Comparison of ENCODE assay signal across 21 cellular contexts in genomic region chr7:134464496-134464895, GRCh38. TPM values are rescaled to one million over a fixed set of nuclear protein-coding genes. Genes with fewer than 3 reads are reported as not detected.
DNase-seq lines count a peak whose midpoint lies in the region; ATAC-seq, FAIRE-seq and TF ChIP-seq lines count a peak whose summit lies in the region.
"Had no signal": no experiment of that assay in that cellular context is flagged by ENCODE, and none has a peak within 500 bp of the region (broad histone marks: within the 10 kb centered on the region; RNA-seq: fewer than 3 reads in every experiment).

No MANE protein-coding gene starts in this region.

- H3K4me1 ChIP-seq in HCT116 (ENCODE audit: control insufficient read depth in 1 of 2, insufficient read depth in 2 of 2, low read length in 2 of 2): peaks cover 0 to 12% of the 10 kb centered on the region in 2 experiments; a peak in 2 of 4 replicates
- no peaks in the 10 kb centered on the region for H3K4me1 ChIP-seq in K562 (replicated peaks in 1 of 2; ENCODE audit: control insufficient read depth in 2 of 2, insufficient read depth in 2 of 2, low read length in 2 of 2)

- H3K27me3 ChIP-seq in HCT116 (ENCODE audit: insufficient read depth, low read length): no peaks in the 10 kb centered on the region
- H3K27me3 ChIP-seq in K562 (ENCODE audit: control insufficient read depth in 2 of 2, insufficient read depth in 2 of 2, low read length in 2 of 2): peaks cover 6 to 16% of the 10 kb centered on the region in 2 experiments; a peak in 2 of 5 replicates

- H3K9ac ChIP-seq in HCT116 (ENCODE audit: low read length): no peak overlapping the region
- H3K9ac ChIP-seq in K562 (ENCODE audit: insufficient read depth in 1 of 2, low read depth in 2 of 2, low read length in 2 of 2): no peak overlapping the region
- H3K9ac ChIP-seq: BLaER1 treated with 17β-estradiol and CSF1 and Interleukin-3, amounts not matched to agents 10 nM and 100 nM had no signal

- no peak overlapping the region for H3K4me3 Mint-ChIP-seq in progenitor cell of endocrine pancreas (ENCODE audit: low read depth)
- H3K4me3 Mint-ChIP-seq: B cell; CD4-positive, alpha-beta T cell; CD8-positive, alpha-beta T cell had no signal

- H3K36me3 Mint-ChIP-seq in progenitor cell of endocrine pancreas (ENCODE audit: insufficient read depth): peaks cover 1% of the 10 kb centered on the region

- POLR2A ChIA-PET in HCT116 (lab: Charles Lee) (no interaction called here), K562 (lab: Yijun Ruan, JAX) (interaction anchor here (1.4 kb wide), 1 partner anchor 16 kb away, joined by 3 read pairs; no protein-coding TSS in a partner anchor)

- H3K27me3 Mint-ChIP-seq in progenitor cell of endocrine pancreas: peaks cover 4% of the 10 kb centered on the region
- H3K27me3 Mint-ChIP-seq: CD4-positive, alpha-beta T cell had no signal

- TF ChIP-seq CTCF in HCT116 (IDR thresholded peaks at IDR 0.05 in 2 of 3, conservative IDR thresholded peaks at IDR 0.05 in 1 of 3; ENCODE audit: borderline replicate concordance in 1 of 3, insufficient read depth in 1 of 3, low read depth in 2 of 3, low read length in 2 of 3) (no peak), K562 (IDR thresholded peaks at IDR 0.05 in 2 of 3, conservative IDR thresholded peaks at IDR 0.05 in 1 of 3; ENCODE audit: insufficient read depth in 2 of 3, low read depth in 1 of 3, low read length in 3 of 3) (no peak), progenitor cell of endocrine pancreas (IDR thresholded peaks at IDR 0.05; ENCODE audit: unreplicated experiment) (no peak)

- no peak for FAIRE-seq in K562 (lab: Jason Lieb, UNC)
- FAIRE-seq: A549, D721Med, G401.6, GM12891, GM19239 had no signal

- TF ChIP-seq EP300 in K562 (IDR thresholded peaks at IDR 0.05; ENCODE audit: low read length): no peak

- H3K4me2 ChIP-seq in HCT116 (ENCODE audit: low read length) (no peak overlapping the region), K562 (ENCODE audit: insufficient read depth, low read length) (no peak overlapping the region)
- H3K4me2 ChIP-seq: A549; BLaER1 treated with 17β-estradiol and CSF1 and Interleukin-3, amounts not matched to agents 10 nM and 100 nM had no signal

- no peak overlapping the region for H2AFZ ChIP-seq in HCT116 (ENCODE audit: low read depth, low read length, poor library complexity, severe bottlenecking)
- H2AFZ ChIP-seq in K562 (ENCODE audit: low read depth, low read length): no peak overlapping the region

- H3K9me3 ChIP-seq in HCT116 (ENCODE audit: control insufficient read depth in 1 of 2, insufficient read depth in 1 of 2, low read depth in 1 of 2, low read length in 2 of 2) (no peaks in the 10 kb centered on the region), K562 (replicated peaks; ENCODE audit: control insufficient read depth, insufficient read depth, low read depth, low read length) (peaks cover 8% of the 10 kb centered on the region; the same call in 1 of the 2 replicates)

- BruUV-seq in HCT116 (replicated peaks; lab: Mats Ljungman, UMichigan) (no TSS peak), K562 (replicated peaks; lab: Mats Ljungman, UMichigan) (no TSS peak)

- TF ChIP-seq RAD21 in HCT116 (IDR thresholded peaks at IDR 0.05; ENCODE audit: low read depth) (no peak), K562 (CRISPR knock-in tag; conservative IDR thresholded peaks at IDR 0.05 in 1 of 2, IDR thresholded peaks at IDR 0.05 in 1 of 2) (no peak)

- H3K27ac ChIP-seq in HCT116 (ENCODE audit: low read depth, low read length) (no peak overlapping the region), K562 (ENCODE audit: extremely low read depth, low read depth, low read length) (no peak overlapping the region)
- H3K27ac ChIP-seq: 22Rv1; BLaER1 treated with 17β-estradiol and CSF1 and Interleukin-3, amounts not matched to agents 10 nM and 100 nM; C4-2B had no signal

- TF ChIP-seq POLR2A in HCT116 (IDR thresholded peaks at IDR 0.05; ENCODE audit: borderline replicate concordance, extremely low read depth, insufficient read depth, insufficient read length) (no peak), K562 (conservative IDR thresholded peaks at IDR 0.05) (no peak)

- DNase-seq in NCI-H2171 treated with DMSO at 0.1 percent for 48 hours (lab: John Stamatoyannopoulos, UW) (peak; percentile 1), NCI-H2171 (lab: John Stamatoyannopoulos, UW) (no peak), HCT116 (ENCODE audit: low read depth, low spot score) (no peak), K562 (ENCODE audit: extremely low read depth in 1 of 4, low spot score in 3 of 4) (no peak), progenitor cell of endocrine pancreas (ENCODE audit: low spot score, unreplicated experiment) (no peak)
- DNase-seq: AML-193; Caco-2; Calu3; CD4-positive, alpha-beta T cell; CD8-positive, alpha-beta T cell; DMS79 treated with DMSO at 0.1 percent for 48 hours; GF-D8 had no signal

- H3K79me2 ChIP-seq in HCT116 (ENCODE audit: insufficient read depth, low read length) (no peaks in the 10 kb centered on the region), K562 (ENCODE audit: control insufficient read depth, insufficient read depth, low read length) (no peaks in the 10 kb centered on the region)

- ATAC-seq in HCT116: no peak
- no peak for ATAC-seq in K562
- ATAC-seq: A549; CD8-positive, alpha-beta T cell had no signal

- no peaks in the 10 kb centered on the region for H4K20me1 ChIP-seq in HCT116 (ENCODE audit: insufficient read depth)
- no peaks in the 10 kb centered on the region for H4K20me1 ChIP-seq in K562 (replicated peaks; ENCODE audit: control insufficient read depth, insufficient read depth, low read length)
- H4K20me1 ChIP-seq: BLaER1 treated with 17β-estradiol and CSF1 and Interleukin-3, amounts not matched to agents 10 nM and 100 nM had no signal

- CTCF ChIA-PET in HCT116 (lab: Charles Lee) (no interaction called here), K562 (lab: Yijun Ruan, JAX; ENCODE audit: low intra/inter-chr PET ratio) (no interaction called here)

- H3K9me1 ChIP-seq in K562 (ENCODE audit: control insufficient read depth, insufficient read depth, low read length): no peaks in the 10 kb centered on the region

- H3K4me1 Mint-ChIP-seq in progenitor cell of endocrine pancreas (ENCODE audit: low read depth): no peaks in the 10 kb centered on the region

- H3K9me2 ChIP-seq in HCT116 (ENCODE audit: insufficient read depth): no peaks in the 10 kb centered on the region

- RAD21 ChIA-PET in HCT116 (lab: Charles Lee; ENCODE audit: low non-redundant PET in 1 of 2, low total read pairs in 2 of 2, uncharacterized antibody in 2 of 2, unreplicated experiment in 2 of 2): no interaction called here

- H3K27ac Mint-ChIP-seq in progenitor cell of endocrine pancreas: no peak overlapping the region
- H3K27ac Mint-ChIP-seq: B cell; CD4-positive, alpha-beta T cell; CD8-positive, alpha-beta T cell had no signal

- H3K4me3 ChIP-seq in HCT116 (replicated peaks in 1 of 2; ENCODE audit: low read depth in 1 of 2, low read length in 2 of 2) (no peak overlapping the region), K562 (no peak overlapping the region)
- H3K4me3 ChIP-seq: A549 had no signal

- in situ Hi-C loops in K562 (cut with MboI): no loop called here

- H3K36me3 ChIP-seq in HCT116 (ENCODE audit: control insufficient read depth in 1 of 2, insufficient read depth in 2 of 2, low read length in 2 of 2) (no peaks in the 10 kb centered on the region), K562 (ENCODE audit: control insufficient read depth, insufficient read depth, low read length) (no peaks in the 10 kb centered on the region)

- intact Hi-C loops in HCT116 (cut with micrococcal nuclease) (no loop called here), K562 (cut with micrococcal nuclease) (no loop called here)

- H3K9me3 Mint-ChIP-seq in progenitor cell of endocrine pancreas (ENCODE audit: low read depth): peaks cover 15% of the 10 kb centered on the region

TF ChIP-seq in HCT116, 20 proteins besides CTCF, POLR2A, EP300 and RAD21:
- TF ChIP-seq ATF3 (IDR thresholded peaks at IDR 0.05) (no peak), CBX3 (IDR thresholded peaks at IDR 0.05; ENCODE audit: low read depth) (0 out of 2 replicates have a peak, but pooled peaks have one; percentile 14)

TF ChIP-seq in K562, 482 proteins besides CTCF, POLR2A, EP300 and RAD21 (continues in another document):
- no peak for TF ChIP-seq HDGF (IDR thresholded peaks at IDR 0.05)
- no peak for TF ChIP-seq NFIC (IDR thresholded peaks at IDR 0.05)
- TF ChIP-seq ZNF584 (CRISPR knock-in tag; IDR thresholded peaks at IDR 0.05; ENCODE audit: low read depth): peak; percentile 98
- TF ChIP-seq OTX1 (CRISPR knock-in tag; IDR thresholded peaks at IDR 0.05): no peak
- TF ChIP-seq ID3 (CRISPR knock-in tag; IDR thresholded peaks at IDR 0.05): no peak
- no peak for TF ChIP-seq ID3 (tag; IDR thresholded peaks at IDR 0.05)
- TF ChIP-seq PPARD (CRISPR knock-in tag; IDR thresholded peaks at IDR 0.05): no peak
- TF ChIP-seq HMG20B (CRISPR knock-in tag; IDR thresholded peaks at IDR 0.05): no peak
- peak in 1 of 2 experiments; percentile 61; a peak in 1 of 3 replicates for TF ChIP-seq CBX3 (IDR thresholded peaks at IDR 0.05; ENCODE audit: borderline replicate concordance in 1 of 2, low read length in 2 of 2)

RNA-seq across cellular contexts. Expression of gene AKR1B1, which starts 5.6 kb away (rescaled TPM):
- total RNA-seq in HCT116 (2021; ENCODE audit: unreplicated experiment) (56.8 TPM), K562 (2014; rRNA removed) (2.0 and 2.2 TPM in 2 replicates), K562 (2014; rRNA removed; fragmentation: Illumina TruSeq; extraction: Trizol) (3.7 and 4.5 TPM in 2 replicates), K562 (2015; rRNA removed; fragmentation: Illumina TruSeq; extraction: Trizol) (3.1 and 3.5 TPM in 2 replicates), K562 (2021) (6.3 TPM in 2 replicates), progenitor cell of endocrine pancreas (96.0 and 99.8 TPM in 2 replicates)
- polyA plus RNA-seq in HCT116 (2012): 51.7 and 58.6 TPM in 2 replicates
- total RNA-seq in K562 (2011; cell fraction: chromatin; rRNA removed; ENCODE audit: low replicate concordance): 4.1 and 5.7 TPM in 2 replicates
- 3.2 and 4.9 TPM in 2 replicates for total RNA-seq in K562 (2011; cell fraction: nucleolus; rRNA removed)
- total RNA-seq in K562 (2011; cell fraction: nucleoplasm; rRNA removed): 3.5 and 3.8 TPM in 2 replicates
- polyA plus RNA-seq in K562 (2011; rRNA removed) (1.3 and 10.6 TPM in 2 replicates), K562 (2014; fragmentation: Illumina TruSeq; extraction: Trizol) (5.6 and 7.1 TPM in 2 replicates), K562 (2014; fragmentation: Nextera tagmentation; extraction: Ambion mirVana) (1 to 10 TPM; 6.2 to 7.2 TPM), K562 (2014; rRNA removed) (5.3 and 7.0 TPM in 2 replicates)
- polyA plus RNA-seq in K562 (2011; cell fraction: cytosol; rRNA removed): 1.4 and 8.7 TPM in 2 replicates
- polyA plus RNA-seq in K562 (2011; cell fraction: nucleus; rRNA removed): 1.5 and 9.6 TPM in 2 replicates
- 6.4 and 8.4 TPM in 2 replicates for polyA plus RNA-seq in K562 (2012)
- 0.48 and 2.9 TPM in 2 replicates for polyA minus RNA-seq in K562 (2011; rRNA and poly(A)+ RNA removed)
- 3.5 and 6.0 TPM in 2 replicates for polyA minus RNA-seq in K562 (2011; cell fraction: cytosol; rRNA and poly(A)+ RNA removed)
- polyA minus RNA-seq in K562 (2011; cell fraction: nucleus; rRNA and poly(A)+ RNA removed): 0.89 and 2.3 TPM in 2 replicates
